In the genomic region with DNA sequence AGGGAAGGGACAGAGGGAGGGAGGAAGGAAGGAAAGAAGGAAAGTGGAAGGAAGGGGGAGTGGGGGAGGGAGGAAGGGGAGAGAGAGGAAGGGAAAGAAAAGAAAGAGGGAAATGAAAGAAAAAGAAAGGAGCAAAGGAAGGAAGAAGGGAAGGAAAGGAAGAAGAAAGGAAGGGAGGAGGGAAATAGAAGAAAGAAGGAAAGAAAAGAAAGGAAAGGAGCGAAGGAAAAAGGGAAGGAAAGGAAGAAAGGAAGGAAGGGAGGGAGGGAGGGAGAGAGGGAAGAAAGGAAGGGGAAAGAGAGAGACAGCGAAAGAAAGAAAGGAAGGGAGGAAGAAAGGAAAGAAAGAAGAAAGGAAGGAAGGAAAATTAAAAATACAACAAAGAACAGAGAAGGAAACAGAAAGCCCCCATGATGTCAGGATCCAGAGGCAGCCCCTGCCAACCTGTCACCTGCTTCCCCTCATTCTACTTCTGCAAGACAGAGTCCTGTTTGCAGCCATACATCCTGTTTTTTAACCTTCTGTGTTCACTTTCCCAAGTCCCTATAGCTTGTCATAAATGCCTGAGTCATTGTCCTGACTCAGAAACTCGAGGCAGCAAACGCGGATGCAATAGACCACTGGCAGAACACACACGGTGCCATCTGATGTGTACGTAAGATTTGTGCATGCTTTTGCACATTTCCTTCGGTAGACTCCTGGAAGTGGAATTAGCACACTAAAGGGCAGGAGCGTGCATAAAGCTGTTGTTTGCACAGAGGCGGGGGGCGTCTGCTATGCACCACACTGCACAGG, we compare ENCODE assay signal across 16 cellular contexts.
DNase-seq lines count a peak whose midpoint lies in the region; ATAC-seq and TF ChIP-seq lines count a peak whose summit lies in the region.
"Had no signal": no experiment of that assay in that cellular context is flagged by ENCODE, and none has a peak within 500 bp of the region (broad histone marks: within the 10 kb centered on the region; RNA-seq: fewer than 3 reads in every experiment).

No MANE protein-coding gene starts in this region.

- ATAC-seq in stimulated activated naive CD8-positive, alpha-beta T cell treated with anti-CD3 and anti-CD28 coated beads, Interleukin-15, amount 100 ng/mL, for 72 hours: peak; percentile 40
- ATAC-seq in stimulated activated naive CD8-positive, alpha-beta T cell treated with anti-CD3 and anti-CD28 coated beads, Interleukin-15, Interleukin-2, amounts not matched to agents 100 U/mL and 50 U/mL, for 24 hours: no peak
- ATAC-seq: gastrocnemius medialis had no signal

- no peak overlapping the region for H3K27ac Mint-ChIP-seq in stimulated activated naive CD8-positive, alpha-beta T cell treated with anti-CD3 and anti-CD28 coated beads, Interleukin-15, amount 100 ng/mL, for 72 hours
- peak overlapping the region; percentile 7 for H3K27ac Mint-ChIP-seq in endothelial cell (ENCODE audit: unreplicated experiment)
- H3K27ac Mint-ChIP-seq: IgD-negative memory B cell, neural progenitor cell had no signal

- 37 to 47% methylated on average over 9 to 11 of the region's 11 CpGs for WGBS in transverse colon (ENCODE audit: low coverage in 1 of 2), 2 donors

- peaks cover 0 to 7% of the 10 kb centered on the region in 2 donors for H3K9me3 Mint-ChIP-seq in stimulated activated naive CD8-positive, alpha-beta T cell treated with anti-CD3 and anti-CD28 coated beads, Interleukin-15, amount 100 ng/mL, for 72 hours
- no peaks in the 10 kb centered on the region for H3K9me3 Mint-ChIP-seq in endothelial cell (ENCODE audit: unreplicated experiment)
- H3K9me3 Mint-ChIP-seq: neural progenitor cell had no signal

- no peaks in the 10 kb centered on the region for H3K36me3 Mint-ChIP-seq in endothelial cell (ENCODE audit: low read depth, unreplicated experiment)
- H3K36me3 Mint-ChIP-seq: CD14-positive monocyte, IgD-negative memory B cell, neural progenitor cell had no signal

- TF ChIP-seq CTCF in endothelial cell (IDR thresholded peaks at IDR 0.05; ENCODE audit: unreplicated experiment): no peak
- TF ChIP-seq CTCF in transverse colon (IDR thresholded peaks at IDR 0.05): no peak
- TF ChIP-seq CTCF in left ventricle myocardium inferior (IDR thresholded peaks at IDR 0.05; ENCODE audit: borderline replicate concordance): no peak
- TF ChIP-seq CTCF in GM20000 (IDR thresholded peaks at IDR 0.05; ENCODE audit: extremely low read depth, missing control alignments): no peak

- no peak for DNase-seq in stimulated activated naive CD8-positive, alpha-beta T cell treated with anti-CD3 and anti-CD28 coated beads, Interleukin-15, amount 100 ng/mL, for 72 hours
- DNase-seq in stimulated activated naive CD8-positive, alpha-beta T cell treated with anti-CD3 and anti-CD28 coated beads, Interleukin-15, Interleukin-2, amounts not matched to agents 100 U/mL and 50 U/mL, for 24 hours: no peak
- DNase-seq in RPMI7951 (ENCODE audit: low read depth) (peak; percentile 50), endothelial cell (ENCODE audit: low spot score) (no peak), transverse colon (no peak), left ventricle myocardium inferior (no peak), GM20000 (ENCODE audit: low spot score) (no peak), NCI-H146 (lab: John Stamatoyannopoulos, UW) (no peak)
- DNase-seq: gastrocnemius medialis; NCI-H2227 treated with DMSO at 0.1 percent for 48 hours; stimulated activated CD4-positive, alpha-beta T cell treated with anti-CD3 and anti-CD28 coated beads, Interleukin-12 subunit alpha, Interleukin-12 subunit beta, amount 100 ng/mL, for 4 hours; stimulated activated CD8-positive, alpha-beta memory T cell treated with anti-CD3 and anti-CD28 coated beads, Interleukin-4, amount 100 ng/mL, for 48 hours had no signal

- no peak overlapping the region for H3K4me3 Mint-ChIP-seq in stimulated activated naive CD8-positive, alpha-beta T cell treated with anti-CD3 and anti-CD28 coated beads, Interleukin-15, amount 100 ng/mL, for 72 hours
- H3K4me3 Mint-ChIP-seq in endothelial cell (ENCODE audit: unreplicated experiment): no peak overlapping the region
- H3K4me3 Mint-ChIP-seq: IgD-negative memory B cell, neural progenitor cell had no signal

- no peak for TF ChIP-seq EP300 in transverse colon (IDR thresholded peaks at IDR 0.05; ENCODE audit: low read depth)

- H3K36me3 ChIP-seq in transverse colon (no peaks in the 10 kb centered on the region), left ventricle myocardium inferior (no peaks in the 10 kb centered on the region)
- H3K36me3 ChIP-seq: gastrocnemius medialis, neural progenitor cell had no signal

- in situ Hi-C loops in transverse colon (cut with MboI; ENCODE audit: low pct_ligation_motif_present in 1 of 4, low pct_unique_long_range_greater_than_20kb in 1 of 4, low sequenced_read_pairs in 3 of 4): no loop called here

- H3K27me3 ChIP-seq in transverse colon: no peaks in the 10 kb centered on the region
- peaks cover 68% of the 10 kb centered on the region for H3K27me3 ChIP-seq in left ventricle myocardium inferior (ENCODE audit: low read depth)
- H3K27me3 ChIP-seq: neural progenitor cell had no signal

- intact Hi-C loops in transverse colon (cut with DNase I; ENCODE audit: low total_unique reads) (no loop called here), left ventricle myocardium inferior (cut with micrococcal nuclease) (no loop called here)

- H3K9me3 ChIP-seq in transverse colon (no peaks in the 10 kb centered on the region), left ventricle myocardium inferior (replicated peaks) (peaks cover 8% of the 10 kb centered on the region)
- H3K9me3 ChIP-seq: gastrocnemius medialis had no signal

- H3K27ac ChIP-seq in transverse colon (no peak overlapping the region), left ventricle myocardium inferior (replicated peaks) (no peak overlapping the region)
- H3K27ac ChIP-seq: gastrocnemius medialis, neural progenitor cell, VCaP had no signal

- no peaks in the 10 kb centered on the region for H3K4me1 Mint-ChIP-seq in stimulated activated naive CD8-positive, alpha-beta T cell treated with anti-CD3 and anti-CD28 coated beads, Interleukin-15, amount 100 ng/mL, for 72 hours
- H3K4me1 Mint-ChIP-seq in endothelial cell (ENCODE audit: unreplicated experiment): peaks cover 20% of the 10 kb centered on the region
- H3K4me1 Mint-ChIP-seq: CD14-positive monocyte, IgD-negative memory B cell had no signal

- TF ChIP-seq POLR2A in transverse colon (IDR thresholded peaks at IDR 0.05): no peak

- peaks cover 18% of the 10 kb centered on the region for H3K27me3 Mint-ChIP-seq in stimulated activated naive CD8-positive, alpha-beta T cell treated with anti-CD3 and anti-CD28 coated beads, Interleukin-15, amount 100 ng/mL, for 72 hours
- H3K27me3 Mint-ChIP-seq in endothelial cell (ENCODE audit: unreplicated experiment): peaks cover 7% of the 10 kb centered on the region
- H3K27me3 Mint-ChIP-seq: IgD-negative memory B cell had no signal

- H3K4me1 ChIP-seq in transverse colon (no peaks in the 10 kb centered on the region), left ventricle myocardium inferior (no peaks in the 10 kb centered on the region)
- H3K4me1 ChIP-seq: gastrocnemius medialis, neural progenitor cell had no signal

- H3K4me3 ChIP-seq in transverse colon (no peak overlapping the region), left ventricle myocardium inferior (no peak overlapping the region)
- H3K4me3 ChIP-seq: gastrocnemius medialis, neural progenitor cell had no signal
